In genomic region chr1:36722871-36723270, GRCh38 we compare ENCODE assay signal across 30 cellular contexts.
"Had no signal": no experiment of that assay in that cellular context is flagged by ENCODE, and none has a peak within 500 bp of the region (broad histone marks: within the 10 kb centered on the region; RNA-seq: fewer than 3 reads in every experiment).

No MANE protein-coding gene starts in this region.

- ATAC-seq: activated naive CD4-positive, alpha-beta T cell treated with anti-CD3 and anti-CD28 coated beads, Interleukin-2, amount 50 U/mL, for 72 hours; activated T-cell treated with anti-CD3 and anti-CD28 coated beads, Interleukin-2, amount 50 U/mL, for 4 hours; body of pancreas; PC-3 had no signal

- H3K4me3 ChIP-seq: adrenal gland, body of pancreas, breast epithelium, Peyer's patch, SJSA1 had no signal

- H3K4me1 ChIP-seq: adrenal gland, body of pancreas, breast epithelium, Peyer's patch, SJSA1 had no signal

- H3K27ac Mint-ChIP-seq: activated B cell treated with CpG ODN at 0.5 μM for 24 hours; activated CD4-positive, alpha-beta memory T cell treated with anti-CD3 and anti-CD28 coated beads for 36 hours; activated naive CD4-positive, alpha-beta T cell treated with anti-CD3 and anti-CD28 coated beads for 36 hours; activated naive CD4-positive, alpha-beta T cell treated with anti-CD3 and anti-CD28 coated beads, Interleukin-2, amount 50 U/mL, for 72 hours; activated T-helper 1 cell treated with anti-CD3 and anti-CD28 coated beads, Interleukin-12 subunit alpha, Interleukin-12 subunit beta, Interleukin-2, Interleukin-4 antibody, amounts not matched to agents 30 ng/mL and 10 ng/mL and 1 ng/mL, durations not matched to agents 14 hours and 24 hours and 36 hours; T-helper 1 cell treated with Interleukin-12 subunit alpha and Interleukin-12 subunit beta and Interleukin-4 antibody, amounts not matched to agents 30 μg/mL and 1 μg/mL, for 36 hours; T-helper 2 cell treated with Interferon-gamma antibody and Interleukin-4, amounts not matched to agents 5 μg/mL and 100 μg/mL, for 36 hours had no signal

- H3K9ac ChIP-seq: SK-N-SH had no signal

- H3K4me1 Mint-ChIP-seq: activated B cell treated with CpG ODN at 0.5 μM for 24 hours had no signal

- H3K9me3 Mint-ChIP-seq: activated B cell treated with CpG ODN at 0.5 μM for 24 hours; activated CD4-positive, alpha-beta memory T cell treated with anti-CD3 and anti-CD28 coated beads for 36 hours; activated naive CD4-positive, alpha-beta T cell treated with anti-CD3 and anti-CD28 coated beads for 36 hours; activated naive CD4-positive, alpha-beta T cell treated with anti-CD3 and anti-CD28 coated beads, Interleukin-2, amount 50 U/mL, for 72 hours; activated T-cell treated with anti-CD3 and anti-CD28 coated beads, Interleukin-2, amount 50 U/mL, for 4 hours; activated T-helper 1 cell treated with anti-CD3 and anti-CD28 coated beads, Interleukin-12 subunit alpha, Interleukin-12 subunit beta, Interleukin-2, Interleukin-4 antibody, amounts not matched to agents 30 ng/mL and 10 ng/mL and 1 ng/mL, durations not matched to agents 14 hours and 24 hours and 36 hours; T-helper 1 cell treated with Interleukin-12 subunit alpha and Interleukin-12 subunit beta and Interleukin-4 antibody, amounts not matched to agents 30 μg/mL and 1 μg/mL, for 36 hours; T-helper 2 cell treated with Interferon-gamma antibody and Interleukin-4, amounts not matched to agents 5 μg/mL and 100 μg/mL, for 36 hours had no signal

- H3K27me3 ChIP-seq: body of pancreas, Peyer's patch had no signal

- H3K36me3 ChIP-seq: adrenal gland, breast epithelium, Peyer's patch, SJSA1 had no signal

- DNase-seq: activated B cell treated with CpG ODN at 0.5 μM for 24 hours; activated CD4-positive, alpha-beta memory T cell treated with anti-CD3 and anti-CD28 coated beads for 36 hours; activated CD4-positive, alpha-beta T cell treated with anti-CD3 and anti-CD28 coated beads for 4 hours; activated CD4-positive, alpha-beta T cell treated with anti-CD3 and anti-CD28 coated beads, Interleukin-2, amount 50 U/mL, for 1 hour; activated CD4-positive, CD25-positive, alpha-beta regulatory T cell treated with anti-CD3 and anti-CD28 coated beads, Interleukin-2, amount 50 U/mL, for 72 hours; activated CD8-positive, alpha-beta memory T cell treated with anti-CD3 and anti-CD28 coated beads, Interleukin-2, amount 50 U/mL, for 4 hours; activated gamma-delta T cell treated with Interleukin-2 at 50 U/mL for 16 hours; activated naive CD4-positive, alpha-beta T cell treated with anti-CD3 and anti-CD28 coated beads for 36 hours; activated T-cell treated with anti-CD3 and anti-CD28 coated beads for 4 hours; activated T-cell treated with anti-CD3 and anti-CD28 coated beads, Interleukin-2, amount 50 U/mL, for 4 hours; adrenal gland; body of pancreas; Karpas-422; KBM-7; NCI-H1105; NCI-H1436 treated with DMSO at 0.1 percent for 48 hours; NCI-H1694 treated with DMSO at 0.1 percent for 48 hours; NCI-H2029; NCI-H524; PC-3; Peyer's patch; RPMI8226; SHP77 treated with DMSO at 0.1 percent for 48 hours; SK-N-SH had no signal

- H3K9me3 ChIP-seq: adrenal gland, body of pancreas, breast epithelium, Peyer's patch, SJSA1, SK-N-SH had no signal

- H3K36me3 Mint-ChIP-seq: activated CD4-positive, alpha-beta memory T cell treated with anti-CD3 and anti-CD28 coated beads for 36 hours; activated naive CD4-positive, alpha-beta T cell treated with anti-CD3 and anti-CD28 coated beads, Interleukin-2, amount 50 U/mL, for 72 hours had no signal

- H3K4me3 Mint-ChIP-seq: activated B cell treated with CpG ODN at 0.5 μM for 24 hours; activated CD4-positive, alpha-beta memory T cell treated with anti-CD3 and anti-CD28 coated beads for 36 hours; activated naive CD4-positive, alpha-beta T cell treated with anti-CD3 and anti-CD28 coated beads for 36 hours; activated T-cell treated with anti-CD3 and anti-CD28 coated beads, Interleukin-2, amount 50 U/mL, for 4 hours; activated T-helper 1 cell treated with anti-CD3 and anti-CD28 coated beads, Interleukin-12 subunit alpha, Interleukin-12 subunit beta, Interleukin-2, Interleukin-4 antibody, amounts not matched to agents 30 ng/mL and 10 ng/mL and 1 ng/mL, durations not matched to agents 14 hours and 24 hours and 36 hours; T-helper 1 cell treated with Interleukin-12 subunit alpha and Interleukin-12 subunit beta and Interleukin-4 antibody, amounts not matched to agents 30 μg/mL and 1 μg/mL, for 36 hours; T-helper 2 cell treated with Interferon-gamma antibody and Interleukin-4, amounts not matched to agents 5 μg/mL and 100 μg/mL, for 36 hours had no signal

- H3K27ac ChIP-seq: adrenal gland, body of pancreas, breast epithelium, Peyer's patch, SJSA1 had no signal
